In genomic region chr5:71861682-71862457, GRCh38 we compare ENCODE assay signal across 19 cellular contexts.
DNase-seq lines count a peak whose midpoint lies in the region; ATAC-seq, FAIRE-seq and TF ChIP-seq lines count a peak whose summit lies in the region.
"Had no signal": no experiment of that assay in that cellular context is flagged by ENCODE, and none has a peak within 500 bp of the region (broad histone marks: within the 10 kb centered on the region; RNA-seq: fewer than 3 reads in every experiment).

No MANE protein-coding gene starts in this region.

- H3K9me3 Mint-ChIP-seq in neural progenitor cell = peaks cover 5% of the 10 kb centered on the region

- H3K4me1 Mint-ChIP-seq in neural progenitor cell = peaks cover 4% of the 10 kb centered on the region

- H3K27ac ChIP-seq in HepG2 (ENCODE audit: extremely low read length, insufficient read depth, low read length) (no peak overlapping the region), right lobe of liver (no peak overlapping the region), neural progenitor cell (no peak overlapping the region)
- H3K27ac ChIP-seq: BLaER1 treated with 17β-estradiol and CSF1 and Interleukin-3, amounts not matched to agents 10 nM and 100 nM; HL-60 had no signal

- H3K4me2 ChIP-seq in HepG2 (ENCODE audit: low read depth, low read length) (no peak overlapping the region), neural progenitor cell (no peak overlapping the region)
- H3K4me2 ChIP-seq: BLaER1 treated with 17β-estradiol and CSF1 and Interleukin-3, amounts not matched to agents 10 nM and 100 nM had no signal

- 0% methylated on average over 2 of the region's 2 CpGs for WGBS in HepG2 (ENCODE audit: low lambda C conversion rate)
- 67% methylated on average over 1 of the region's 2 CpGs for WGBS in right lobe of liver (ENCODE audit: insufficient coverage, low coverage, low lambda C conversion rate, missing lambda C conversion rate)

- POLR2A ChIA-PET in HepG2 (lab: Yijun Ruan, JAX) = no interaction called here

- H3K27me3 ChIP-seq in HepG2 (ENCODE audit: control insufficient read depth in 1 of 2, insufficient read depth in 2 of 2, low read length in 2 of 2) (no peaks in the 10 kb centered on the region), right lobe of liver (no peaks in the 10 kb centered on the region), neural progenitor cell (no peaks in the 10 kb centered on the region)
- H3K27me3 ChIP-seq: BLaER1 treated with 17β-estradiol and CSF1 and Interleukin-3, amounts not matched to agents 10 nM and 100 nM had no signal

- no peaks in the 10 kb centered on the region for H3K9me3 ChIP-seq in HepG2 (ENCODE audit: low read length)
- no peaks in the 10 kb centered on the region for H3K9me3 ChIP-seq in right lobe of liver
- no peaks in the 10 kb centered on the region for H3K9me3 ChIP-seq in neural progenitor cell (ENCODE audit: low read depth)

- intact Hi-C loops in Right ventricle myocardium inferior (cut with DNase I) (no loop called here), cardiac septum (cut with DNase I) (no loop called here), HepG2 (cut with micrococcal nuclease; ENCODE audit: unreplicated experiment) (no loop called here), right lobe of liver (cut with DNase I) (no loop called here)

- TF ChIP-seq POLR2A in HepG2 (IDR thresholded peaks at IDR 0.05; ENCODE audit: insufficient read depth in 1 of 2, low read depth in 2 of 2, low read length in 2 of 2) (no peak), right lobe of liver (IDR thresholded peaks at IDR 0.05) (no peak)

- DNase-seq in DMS 273 (lab: John Stamatoyannopoulos, UW; ENCODE audit: unreplicated experiment) (peak; percentile 37), DMS 273 treated with DMSO at 0.1 percent for 48 hours (lab: John Stamatoyannopoulos, UW) (no peak), Right ventricle myocardium inferior (ENCODE audit: missing footprints) (no peak), cardiac septum (ENCODE audit: low spot score) (no peak), HepG2 (ENCODE audit: low spot score) (no peak), right lobe of liver (no peak), neural progenitor cell (ENCODE audit: low spot score) (no peak), NCI-H146 (lab: John Stamatoyannopoulos, UW) (no peak)
- DNase-seq: 8988T; Calu3; CD8-positive, alpha-beta T cell; HCEC 1CT; IMR-90 had no signal

- H3K4me1 ChIP-seq in HepG2 (ENCODE audit: insufficient read depth, low read length) (no peaks in the 10 kb centered on the region), right lobe of liver (no peaks in the 10 kb centered on the region), neural progenitor cell (peaks cover 4% of the 10 kb centered on the region)
- H3K4me1 ChIP-seq: BLaER1 treated with 17β-estradiol and CSF1 and Interleukin-3, amounts not matched to agents 10 nM and 100 nM had no signal

- H3K4me3 ChIP-seq in HepG2 (replicated peaks in 1 of 3; ENCODE audit: insufficient read depth in 1 of 3, low read depth in 2 of 3, low read length in 3 of 3) (no peak overlapping the region), right lobe of liver (no peak overlapping the region), neural progenitor cell (no peak overlapping the region)
- H3K4me3 ChIP-seq: BLaER1 treated with 17β-estradiol and CSF1 and Interleukin-3, amounts not matched to agents 10 nM and 100 nM had no signal

- no peaks in the 10 kb centered on the region for H4K20me1 ChIP-seq in HepG2 (ENCODE audit: insufficient read depth, low read length)
- H4K20me1 ChIP-seq in neural progenitor cell (ENCODE audit: low read depth) = no peaks in the 10 kb centered on the region
- H4K20me1 ChIP-seq: BLaER1 treated with 17β-estradiol and CSF1 and Interleukin-3, amounts not matched to agents 10 nM and 100 nM had no signal

- H3K79me2 ChIP-seq in HepG2 (ENCODE audit: insufficient read depth, low read length) (no peaks in the 10 kb centered on the region), neural progenitor cell (ENCODE audit: low read depth) (no peaks in the 10 kb centered on the region)

- TF ChIP-seq EP300 in HepG2 (IDR thresholded peaks at IDR 0.05; ENCODE audit: low read depth in 2 of 2, low read length in 2 of 2) (no peak), HepG2 (CRISPR knock-in tag; IDR thresholded peaks at IDR 0.05; ENCODE audit: borderline replicate concordance) (no peak)

- H3K9ac ChIP-seq in HepG2 (ENCODE audit: insufficient read depth, low read depth, low read length) (no peak overlapping the region), neural progenitor cell (no peak overlapping the region)
- H3K9ac ChIP-seq: BLaER1 treated with 17β-estradiol and CSF1 and Interleukin-3, amounts not matched to agents 10 nM and 100 nM had no signal

- H2AFZ ChIP-seq in HepG2 (ENCODE audit: low read length) (no peak overlapping the region), neural progenitor cell (replicated peaks) (peak overlapping the region; percentile 7)

- H3F3A ChIP-seq in neural progenitor cell (ENCODE audit: low read depth) = no peaks in the 10 kb centered on the region

- FAIRE-seq in HepG2 (lab: Jason Lieb, UNC) = no peak
- FAIRE-seq: G401.6, GM12891, GM19239, H54 had no signal

- ATAC-seq in Right ventricle myocardium inferior = peak; percentile 15
- no peak for ATAC-seq in HepG2
- ATAC-seq in right lobe of liver = no peak
- ATAC-seq: CD8-positive, alpha-beta T cell had no signal

- BruUV-seq in HepG2 (replicated peaks; lab: Mats Ljungman, UMichigan) = no TSS peak

- CTCF ChIA-PET in HepG2 (lab: Yijun Ruan, JAX; ENCODE audit: low intra/inter-chr PET ratio, low total read pairs) = no interaction called here

- H3K27me3 Mint-ChIP-seq in neural progenitor cell (ENCODE audit: insufficient read depth, low read depth) = peaks cover 4% of the 10 kb centered on the region

- TF ChIP-seq CTCF in HepG2 (CRISPR knock-in tag; IDR thresholded peaks at IDR 0.05) (no peak), right lobe of liver (IDR thresholded peaks at IDR 0.05) (no peak), neural progenitor cell (IDR thresholded peaks at IDR 0.05) (no peak)

- H3K27ac Mint-ChIP-seq in neural progenitor cell = peak overlapping the region; percentile 54
- H3K27ac Mint-ChIP-seq: CD8-positive, alpha-beta T cell had no signal

- no peaks in the 10 kb centered on the region for H3K36me3 ChIP-seq in HepG2 (replicated peaks in 1 of 2; ENCODE audit: control insufficient read depth in 1 of 2, insufficient read depth in 2 of 2, low read length in 2 of 2)
- H3K36me3 ChIP-seq in right lobe of liver = no peaks in the 10 kb centered on the region
- no peaks in the 10 kb centered on the region for H3K36me3 ChIP-seq in neural progenitor cell
- H3K36me3 ChIP-seq: BLaER1 treated with 17β-estradiol and CSF1 and Interleukin-3, amounts not matched to agents 10 nM and 100 nM had no signal

- in situ Hi-C loops in HepG2 (cut with HindIII; ENCODE audit: extremely low pct_ligation_motif_present, low pct_unique_long_range_greater_than_20kb) = no loop called here

- TF ChIP-seq RAD21 in HepG2 (CRISPR knock-in tag; IDR thresholded peaks at IDR 0.05) = no peak

- H3K4me3 Mint-ChIP-seq in neural progenitor cell = no peak overlapping the region
- H3K4me3 Mint-ChIP-seq: CD8-positive, alpha-beta T cell had no signal

- peaks cover 3% of the 10 kb centered on the region for H3K36me3 Mint-ChIP-seq in neural progenitor cell
- H3K36me3 Mint-ChIP-seq: CD8-positive, alpha-beta T cell had no signal

TF ChIP-seq in HepG2, 621 proteins besides CTCF, POLR2A, EP300 and RAD21:
- TF ChIP-seq MNT (IDR thresholded peaks at IDR 0.05) (peak; percentile 94), MLXIP (CRISPR knock-in tag; IDR thresholded peaks at IDR 0.05; ENCODE audit: borderline replicate concordance) (no peak)
